37 cellular contexts compared by ENCODE assay signal in the genomic region with DNA sequence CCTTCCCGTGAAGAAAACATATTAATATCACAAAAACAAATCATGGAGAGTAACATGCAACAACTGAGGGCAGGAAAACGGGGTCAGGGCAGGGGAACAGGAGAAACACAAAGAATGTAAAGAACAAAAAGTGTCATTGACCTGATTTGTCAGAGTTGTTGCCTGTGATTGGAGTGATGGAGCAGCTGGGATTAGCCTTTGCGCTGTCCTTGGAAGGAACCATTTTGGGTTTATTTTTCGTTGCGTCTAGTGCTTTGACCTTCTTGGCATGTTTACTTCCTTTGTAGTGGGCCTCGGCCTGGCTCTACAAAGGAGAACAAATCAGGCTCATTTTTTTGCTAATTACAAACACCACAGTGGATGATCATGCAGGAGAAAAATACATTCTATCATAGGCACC.
"Had no signal": no experiment of that assay in that cellular context is flagged by ENCODE, and none has a peak within 500 bp of the region (broad histone marks: within the 10 kb centered on the region; RNA-seq: fewer than 3 reads in every experiment).

No MANE protein-coding gene starts in this region.

- H3K9me3 ChIP-seq: adrenal gland, body of pancreas, breast epithelium had no signal

- H3K4me1 ChIP-seq: adrenal gland, breast epithelium had no signal

- H3K27ac ChIP-seq: adrenal gland, body of pancreas, brain microvascular endothelial cell, breast epithelium, cardiac muscle cell, WERI-Rb-1 had no signal

- H3K27me3 ChIP-seq: adrenal gland, body of pancreas, brain microvascular endothelial cell, breast epithelium, cardiac muscle cell had no signal

- ATAC-seq: activated CD4-positive, alpha-beta T cell treated with anti-CD3 and anti-CD28 coated beads for 36 hours; activated CD4-positive, CD25-positive, alpha-beta regulatory T cell treated with anti-CD3 and anti-CD28 coated beads, Interleukin-2, amount 50 U/mL, for 24 hours; activated CD8-positive, alpha-beta memory T cell treated with anti-CD3 and anti-CD28 coated beads, Interleukin-2, amount 10 ng/mL, durations not matched to agents 7 days and 5 days; activated CD8-positive, alpha-beta T cell treated with anti-CD3 and anti-CD28 coated beads, Interleukin-2, amount 10 ng/mL, durations not matched to agents 7 days and 5 days; activated naive CD4-positive, alpha-beta T cell treated with anti-CD3 and anti-CD28 coated beads, Interleukin-2, amount 50 U/mL, for 72 hours; body of pancreas; WTC11 had no signal

- H3K36me3 ChIP-seq: adrenal gland, brain microvascular endothelial cell, breast epithelium, cardiac muscle cell, WERI-Rb-1 had no signal

- FAIRE-seq: astrocyte, TTC549 had no signal

- H3K4me3 ChIP-seq: adrenal gland, body of pancreas, breast epithelium, cardiac muscle cell had no signal

- DNase-seq: activated CD4-positive, alpha-beta memory T cell treated with anti-CD3 and anti-CD28 coated beads, Interleukin-2, amount 10 ng/mL, durations not matched to agents 7 days and 5 days; activated CD4-positive, alpha-beta T cell treated with anti-CD3 and anti-CD28 coated beads for 1 hour; activated CD4-positive, alpha-beta T cell treated with anti-CD3 and anti-CD28 coated beads for 36 hours; activated CD4-positive, alpha-beta T cell treated with anti-CD3 and anti-CD28 coated beads for 48 hours; activated CD4-positive, alpha-beta T cell treated with anti-CD3 and anti-CD28 coated beads, Interleukin-2, amount 10 ng/mL, durations not matched to agents 7 days and 5 days; activated CD4-positive, alpha-beta T cell treated with anti-CD3 and anti-CD28 coated beads, Interleukin-2, amount 50 U/mL, for 48 hours; activated CD4-positive, CD25-positive, alpha-beta regulatory T cell; activated CD8-positive, alpha-beta memory T cell treated with anti-CD3 and anti-CD28 coated beads for 24 hours; activated CD8-positive, alpha-beta memory T cell treated with anti-CD3 and anti-CD28 coated beads, Interleukin-2, amount 10 ng/mL, durations not matched to agents 7 days and 5 days; activated CD8-positive, alpha-beta memory T cell treated with anti-CD3 and anti-CD28 coated beads, Interleukin-2, amount 50 U/mL, for 48 hours; activated CD8-positive, alpha-beta T cell treated with anti-CD3 and anti-CD28 coated beads, Interleukin-2, amount 10 ng/mL, durations not matched to agents 7 days and 5 days; activated effector memory CD4-positive, alpha-beta T cell treated with anti-CD3 and anti-CD28 coated beads, Interleukin-2, amount 50 U/mL, for 16 hours; activated gamma-delta T cell treated with Interleukin-2 at 50 U/mL for 16 hours; activated naive CD4-positive, alpha-beta T cell; activated naive CD4-positive, alpha-beta T cell treated with anti-CD3 and anti-CD28 coated beads for 36 hours; activated naive CD4-positive, alpha-beta T cell treated with anti-CD3 and anti-CD28 coated beads, Interleukin-2, amount 50 U/mL, for 16 hours; activated naive CD8-positive, alpha-beta T cell treated with anti-CD3 and anti-CD28 coated beads for 36 hours; activated T-cell treated with anti-CD3 and anti-CD28 coated beads, Interleukin-2, amount 50 U/mL, for 24 hours; activated T-cell treated with anti-CD3 and anti-CD28 coated beads, Interleukin-2, amount 50 U/mL, for 48 hours; adrenal gland; amniotic stem cell; aorta; body of pancreas; brain microvascular endothelial cell; caudate nucleus; cerebellar nuclear complex; T-helper 1 cell; T-helper 2 cell; T-helper 9 cell; WERI-Rb-1 had no signal
